ENCODE assay signal across 2 cellular contexts in genomic region chr15:31304074-31304648, GRCh38.
TF ChIP-seq lines count a peak whose summit lies in the region.

No MANE protein-coding gene starts in this region.

TF ChIP-seq in GM12878, 131 proteins besides CTCF, POLR2A, EP300 and RAD21:
- TF ChIP-seq TBL1XR1 (IDR thresholded peaks at IDR 0.05; ENCODE audit: low read depth, low read length) = no peak
- 0 out of 2 replicates have a peak, but pooled peaks have one; percentile 13 for TF ChIP-seq NR2F1 (conservative IDR thresholded peaks at IDR 0.05)
TF ChIP-seq in GM12878: peak in this region for 1.

TF ChIP-seq in HepG2, 621 proteins besides CTCF, POLR2A, EP300 and RAD21 (continues in another document):
- no peak for TF ChIP-seq ZNF30 (CRISPR knock-in tag; IDR thresholded peaks at IDR 0.05)
- TF ChIP-seq MAFF (IDR thresholded peaks at IDR 0.05; ENCODE audit: low read depth, low read length) = no peak
- TF ChIP-seq ZFY (CRISPR knock-in tag; IDR thresholded peaks at IDR 0.05) = peak; percentile 65
- TF ChIP-seq NCOR1 (IDR thresholded peaks at IDR 0.05; ENCODE audit: borderline replicate concordance, low read length) = 0 out of 2 replicates have a peak, but pooled peaks have one; percentile 36
- no peak for TF ChIP-seq ZBTB33 (CRISPR knock-in tag; IDR thresholded peaks at IDR 0.05)
- no peak for TF ChIP-seq ZNF841 (CRISPR knock-in tag; IDR thresholded peaks at IDR 0.05; ENCODE audit: borderline replicate concordance)
- no peak for TF ChIP-seq FOXP4 (CRISPR knock-in tag; IDR thresholded peaks at IDR 0.05)
- 0 out of 2 replicates have a peak, but pooled peaks have one; percentile 23 for TF ChIP-seq ZNF768 (CRISPR knock-in tag; IDR thresholded peaks at IDR 0.05)
- no peak for TF ChIP-seq MATR3 (CRISPR knock-in tag; IDR thresholded peaks at IDR 0.05)
- no peak for TF ChIP-seq ZFP1 (CRISPR knock-in tag; IDR thresholded peaks at IDR 0.05)
- TF ChIP-seq PRDM15 (CRISPR knock-in tag; IDR thresholded peaks at IDR 0.05) = no peak
- TF ChIP-seq ZNF160 (CRISPR knock-in tag; IDR thresholded peaks at IDR 0.05) = 0 out of 2 replicates have a peak, but pooled peaks have one; percentile 28
- no peak for TF ChIP-seq ZNF704 (CRISPR knock-in tag; IDR thresholded peaks at IDR 0.05; ENCODE audit: borderline replicate concordance)
- TF ChIP-seq ZNF766 (CRISPR knock-in tag; IDR thresholded peaks at IDR 0.05; ENCODE audit: borderline replicate concordance) = no peak
- TF ChIP-seq ZMAT5 (CRISPR knock-in tag; IDR thresholded peaks at IDR 0.05; ENCODE audit: borderline replicate concordance, low read depth) = no peak
- no peak for TF ChIP-seq RFX5 (IDR thresholded peaks at IDR 0.05; ENCODE audit: low read depth, low read length)
- no peak for TF ChIP-seq JUN (CRISPR knock-in tag; IDR thresholded peaks at IDR 0.05)
- TF ChIP-seq HNF4A (CRISPR knock-in tag; IDR thresholded peaks at IDR 0.05) = peak; percentile 87
- TF ChIP-seq PHF21A (CRISPR knock-in tag; IDR thresholded peaks at IDR 0.05) = peak; percentile 71
- peak; percentile 45; the same call in 1 of the 2 replicates for TF ChIP-seq ZNF121 (CRISPR knock-in tag; IDR thresholded peaks at IDR 0.05)
- TF ChIP-seq ZNF296 (CRISPR knock-in tag; conservative IDR thresholded peaks at IDR 0.05) = 0 out of 2 replicates have a peak, but pooled peaks have one; percentile 63
- TF ChIP-seq MXD1 (CRISPR knock-in tag; IDR thresholded peaks at IDR 0.05) = peak; percentile 19
- TF ChIP-seq ETV5 (CRISPR knock-in tag; IDR thresholded peaks at IDR 0.05; ENCODE audit: borderline replicate concordance) = no peak
- TF ChIP-seq PCBP1 (IDR thresholded peaks at IDR 0.05; ENCODE audit: borderline replicate concordance, low read depth, low read length) = no peak
- TF ChIP-seq ZBTB14 (CRISPR knock-in tag; IDR thresholded peaks at IDR 0.05) = peak; percentile 27; the same call in 1 of the 2 replicates
- no peak for TF ChIP-seq ZNF496 (CRISPR knock-in tag; IDR thresholded peaks at IDR 0.05; ENCODE audit: insufficient replicate concordance)
- no peak for TF ChIP-seq ZNF225 (CRISPR knock-in tag; IDR thresholded peaks at IDR 0.05)
- TF ChIP-seq ARID4A (CRISPR knock-in tag; IDR thresholded peaks at IDR 0.05; ENCODE audit: borderline replicate concordance) = peak; percentile 16; the same call in 1 of the 2 replicates
- no peak for TF ChIP-seq SP2 (CRISPR knock-in tag; IDR thresholded peaks at IDR 0.05)
- TF ChIP-seq ZNF564 (CRISPR knock-in tag; IDR thresholded peaks at IDR 0.05) = no peak
- no peak for TF ChIP-seq SIX1 (CRISPR knock-in tag; IDR thresholded peaks at IDR 0.05; ENCODE audit: borderline replicate concordance)
- peak; percentile 54; the same call in 1 of the 2 replicates for TF ChIP-seq NR2F6 (IDR thresholded peaks at IDR 0.05)
- TF ChIP-seq NR2F6 (CRISPR knock-in tag; IDR thresholded peaks at IDR 0.05) = peak; percentile 70
- no peak for TF ChIP-seq KLF13 (CRISPR knock-in tag; IDR thresholded peaks at IDR 0.05)
- no peak for TF ChIP-seq MLLT10 (CRISPR knock-in tag; IDR thresholded peaks at IDR 0.05)
- TF ChIP-seq ATAD3A (CRISPR knock-in tag; IDR thresholded peaks at IDR 0.05) = no peak
- TF ChIP-seq SP4 (CRISPR knock-in tag; IDR thresholded peaks at IDR 0.05) = no peak
- TF ChIP-seq TFDP1 (CRISPR knock-in tag; IDR thresholded peaks at IDR 0.05; ENCODE audit: borderline replicate concordance) = no peak
- TF ChIP-seq ZNF562 (CRISPR knock-in tag; IDR thresholded peaks at IDR 0.05; ENCODE audit: borderline replicate concordance) = no peak
- no peak for TF ChIP-seq TBL1XR1 (IDR thresholded peaks at IDR 0.05; ENCODE audit: borderline replicate concordance, low read length, partially characterized antibody)
- TF ChIP-seq NR0B2 (CRISPR knock-in tag; IDR thresholded peaks at IDR 0.05) = no peak
- TF ChIP-seq USF2 (IDR thresholded peaks at IDR 0.05; ENCODE audit: low read depth, low read length) = no peak
- no peak for TF ChIP-seq USF2 (CRISPR knock-in tag; IDR thresholded peaks at IDR 0.05; ENCODE audit: borderline replicate concordance)
- 0 out of 2 replicates have a peak, but pooled peaks have one; percentile 44 for TF ChIP-seq HNRNPL (IDR thresholded peaks at IDR 0.05; ENCODE audit: low read depth, low read length)
- TF ChIP-seq ZNF446 (CRISPR knock-in tag; IDR thresholded peaks at IDR 0.05) = no peak
